Comparison of ENCODE assay signal across 24 cellular contexts in the genomic region with DNA sequence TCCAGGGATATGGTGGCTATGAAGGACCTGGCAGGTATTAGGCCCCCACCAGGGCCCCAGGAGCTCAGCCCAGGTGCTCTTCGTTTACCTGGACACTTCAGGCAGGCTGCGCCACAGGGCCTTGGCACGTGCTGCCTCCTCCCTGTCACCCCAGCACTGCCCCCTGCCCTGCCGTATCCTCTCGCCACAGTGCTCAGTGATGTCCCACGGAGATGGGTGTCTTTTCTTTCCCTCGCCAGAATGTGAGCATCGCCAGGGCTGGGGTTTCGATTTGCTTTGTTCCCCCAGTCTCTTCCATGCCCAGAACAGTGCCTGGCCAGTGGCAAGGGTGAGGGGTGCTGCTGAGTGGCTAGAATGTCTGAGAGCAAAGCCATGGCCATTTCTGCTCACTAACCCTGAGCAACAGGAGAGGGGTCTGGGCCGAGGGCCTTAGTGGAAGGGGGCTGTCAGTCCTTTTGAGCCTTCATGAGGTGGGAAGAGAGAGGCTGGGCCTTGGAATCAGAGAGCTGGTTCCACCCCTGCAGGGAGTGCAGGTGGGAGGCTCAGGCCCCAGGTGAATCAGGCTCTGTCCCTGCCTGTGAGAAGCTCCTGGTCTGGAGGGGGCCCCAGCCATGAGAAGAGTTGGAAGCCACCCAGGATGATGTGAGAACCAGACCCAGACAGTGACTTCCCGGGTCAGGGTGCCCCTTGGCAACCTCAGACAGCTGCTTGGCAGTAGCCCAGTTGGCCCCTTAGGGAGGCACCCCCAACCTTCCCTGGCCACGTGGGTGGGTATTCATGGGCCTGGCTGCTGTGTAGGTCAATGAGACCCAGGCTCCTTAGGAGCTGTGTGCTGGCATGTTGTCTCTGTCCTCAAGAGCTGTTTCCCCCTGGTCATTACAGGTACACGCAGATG.
A peak's percentile ranks its signal among the peaks of the same experiment; 100 is the strongest.
DNase-seq lines count a peak whose midpoint lies in the region; ATAC-seq and TF ChIP-seq lines count a peak whose summit lies in the region.
"Had no signal": no experiment of that assay in that cellular context is flagged by ENCODE, and none has a peak within 500 bp of the region (broad histone marks: within the 10 kb centered on the region; RNA-seq: fewer than 3 reads in every experiment).

No MANE protein-coding gene starts in this region.

- 87 to 91% (median 88%) methylated on average over 12 to 13 of the region's 13 CpGs for WGBS in stomach, 5 donors
- no CpG with 5 or more reads among the region's 13 CpGs for WGBS in trophoblast cell (ENCODE audit: extremely low coverage, insufficient coverage, insufficient read length)

- H2BK12ac ChIP-seq in trophoblast cell (ENCODE audit: low read length) = no peak overlapping the region

- H3K79me1 ChIP-seq in trophoblast cell (ENCODE audit: low read length) = no peaks in the 10 kb centered on the region

- intact Hi-C loops in stomach (cut with DNase I; ENCODE audit: low total_unique reads) = no loop called here

- TF ChIP-seq EP300 in stomach (IDR thresholded peaks at IDR 0.05) = no peak

- H3K27me3 ChIP-seq in stomach = no peaks in the 10 kb centered on the region
- no peaks in the 10 kb centered on the region for H3K27me3 ChIP-seq in trophoblast cell (ENCODE audit: insufficient read depth, low read length)
- H3K27me3 ChIP-seq: body of pancreas had no signal

- H3K18ac ChIP-seq in trophoblast cell (ENCODE audit: low read length) = no peak overlapping the region

- H2AK5ac ChIP-seq in trophoblast cell (ENCODE audit: low read length) = no peak overlapping the region

- no peak overlapping the region for H4K12ac ChIP-seq in trophoblast cell (ENCODE audit: low read depth, low read length)

- no peak for TF ChIP-seq POLR2A in stomach (IDR thresholded peaks at IDR 0.05)

- H3K36me3 ChIP-seq in HEK293 (ENCODE audit: control insufficient read depth in 2 of 2, insufficient read depth in 1 of 2, low read length in 2 of 2) (no peaks in the 10 kb centered on the region), stomach (no peaks in the 10 kb centered on the region), trophoblast cell (ENCODE audit: control insufficient read depth in 1 of 2, insufficient read depth in 2 of 2, low read length in 2 of 2) (no peaks in the 10 kb centered on the region)
- H3K36me3 ChIP-seq: esophagus squamous epithelium, gastroesophageal sphincter, thoracic aorta had no signal

- H3K9me3 ChIP-seq in HEK293 (ENCODE audit: control insufficient read depth, insufficient read depth, low read depth, low read length) = no peaks in the 10 kb centered on the region
- no peaks in the 10 kb centered on the region for H3K9me3 ChIP-seq in stomach
- H3K9me3 ChIP-seq in trophoblast cell (ENCODE audit: insufficient read depth, low read depth, low read length) = peaks cover 3% of the 10 kb centered on the region
- H3K9me3 ChIP-seq: body of pancreas, esophagus squamous epithelium, gastroesophageal sphincter, thoracic aorta had no signal

- TF ChIP-seq CTCF in HEK293 (tag by site-specific recombination; IDR thresholded peaks at IDR 0.05) (no peak), stomach (IDR thresholded peaks at IDR 0.05) (no peak)

- CTCF ChIA-PET in HEK293 (lab: Yijun Ruan, JAX) = no interaction called here

- H3K23ac ChIP-seq in trophoblast cell (ENCODE audit: low read length) = no peak overlapping the region

- H4K91ac ChIP-seq in trophoblast cell (ENCODE audit: low read depth, low read length) = no peak overlapping the region

- H3K4me3 ChIP-seq in HEK293 (ENCODE audit: low read depth, low read length) (no peak overlapping the region), stomach (no peak overlapping the region), trophoblast cell (ENCODE audit: low read depth, low read length) (no peak overlapping the region)
- H3K4me3 ChIP-seq: body of pancreas, esophagus squamous epithelium, gastroesophageal sphincter, lung, thoracic aorta had no signal

- H2BK120ac ChIP-seq in trophoblast cell (ENCODE audit: insufficient read depth, low read length, poor library complexity) = no peak overlapping the region

- H2AFZ ChIP-seq in trophoblast cell (ENCODE audit: insufficient read depth, low read length, poor library complexity) = no peak overlapping the region

- no peak overlapping the region for H3K9ac ChIP-seq in trophoblast cell (ENCODE audit: low read length)

- H4K8ac ChIP-seq in trophoblast cell (ENCODE audit: low read depth, low read length) = no peak overlapping the region

- H3K79me2 ChIP-seq in trophoblast cell (ENCODE audit: control insufficient read depth, insufficient read depth, low read length, poor library complexity) = no peaks in the 10 kb centered on the region

- no peaks in the 10 kb centered on the region for H3K4me1 ChIP-seq in HEK293 (ENCODE audit: control insufficient read depth, insufficient read depth, low read length)
- H3K4me1 ChIP-seq in stomach = peaks cover 0 to 9% (median under 1%) of the 10 kb centered on the region in 4 donors
- no peaks in the 10 kb centered on the region for H3K4me1 ChIP-seq in trophoblast cell (ENCODE audit: control insufficient read depth in 1 of 2, insufficient read depth in 2 of 2, low read length in 2 of 2)
- H3K4me1 ChIP-seq: body of pancreas, gastroesophageal sphincter had no signal

- H3K14ac ChIP-seq in trophoblast cell (ENCODE audit: low read length) = no peak overlapping the region

- no peak overlapping the region for H2BK5ac ChIP-seq in trophoblast cell (ENCODE audit: low read depth, low read length, poor library complexity)

- no peak overlapping the region for H3K27ac ChIP-seq in HEK293 (ENCODE audit: extremely low read depth, low read depth, low read length)
- H3K27ac ChIP-seq in stomach = no peak overlapping the region
- no peak overlapping the region for H3K27ac ChIP-seq in trophoblast cell (ENCODE audit: low read depth, low read length)
- H3K27ac ChIP-seq: body of pancreas, esophagus squamous epithelium, gastroesophageal sphincter, thoracic aorta had no signal

- ATAC-seq in GM21390 (IDR thresholded peaks at IDR 0.05; ENCODE audit: unreplicated experiment) = no peak
- ATAC-seq in GM18907 (IDR thresholded peaks at IDR 0.05; ENCODE audit: unreplicated experiment) = no peak
- ATAC-seq: activated CD4-positive, CD25-positive, alpha-beta regulatory T cell treated with anti-CD3 and anti-CD28 coated beads, Interleukin-2, amount 50 U/mL, for 24 hours; activated naive CD8-positive, alpha-beta T cell treated with anti-CD3 and anti-CD28 coated beads, Interleukin-2, amount 50 U/mL, for 24 hours; body of pancreas; effector memory CD8-positive, alpha-beta T cell; gastroesophageal sphincter had no signal

- POLR2A ChIA-PET in HEK293 (lab: Yijun Ruan, JAX) = interaction anchor here (0.6 kb wide), 1 partner anchor 15 kb away, joined by 3 read pairs; no protein-coding TSS in a partner anchor

- DNase-seq in activated CD8-positive, alpha-beta memory T cell treated with anti-CD3 and anti-CD28 coated beads for 24 hours = peak; percentile 45
- DNase-seq in mesenteric fat pad (ENCODE audit: low spot score) (peak; percentile 87), stomach (peak; percentile 17), NCI-H2196 treated with DMSO at 0.1 percent for 48 hours (lab: John Stamatoyannopoulos, UW; ENCODE audit: unreplicated experiment) (no peak), trophoblast cell (no peak)
- DNase-seq: activated naive CD8-positive, alpha-beta T cell treated with anti-CD3 and anti-CD28 coated beads, Interleukin-2, amount 50 U/mL, for 24 hours; DMS53; effector memory CD8-positive, alpha-beta T cell; esophagus squamous epithelium; GF-D8; NCI-H1048; NCI-H187 treated with DMSO at 0.1 percent for 48 hours; NCI-H2227 treated with DMSO at 0.1 percent for 48 hours; NCI-H774; occipital lobe; retina had no signal

- no peak overlapping the region for H3K4ac ChIP-seq in trophoblast cell (ENCODE audit: low read depth, low read length)

- H3K4me2 ChIP-seq in trophoblast cell (ENCODE audit: low read length) = no peak overlapping the region

TF ChIP-seq in HEK293, 187 proteins besides CTCF, POLR2A, EP300 and RAD21:
- TF ChIP-seq HOXD13 (CRISPR knock-in tag; IDR thresholded peaks at IDR 0.05; ENCODE audit: borderline replicate concordance) (no peak), ZNF623 (tag by site-specific recombination; IDR thresholded peaks at IDR 0.05) (peak; percentile 69)

Comparison
In these comparisons a context has a peak if more than half of its experiments do, and no peak if none do; other contexts are left out.
1. DNase-seq: peak in activated CD8-positive, alpha-beta memory T cell treated with anti-CD3 and anti-CD28 coated beads for 24 hours (single experiment), mesenteric fat pad (single experiment) and stomach (single experiment); none in NCI-H2196 treated with DMSO at 0.1 percent for 48 hours (single experiment) and trophoblast cell (0 of 2).